1 cellular context compared by ENCODE assay signal in the genomic region with DNA sequence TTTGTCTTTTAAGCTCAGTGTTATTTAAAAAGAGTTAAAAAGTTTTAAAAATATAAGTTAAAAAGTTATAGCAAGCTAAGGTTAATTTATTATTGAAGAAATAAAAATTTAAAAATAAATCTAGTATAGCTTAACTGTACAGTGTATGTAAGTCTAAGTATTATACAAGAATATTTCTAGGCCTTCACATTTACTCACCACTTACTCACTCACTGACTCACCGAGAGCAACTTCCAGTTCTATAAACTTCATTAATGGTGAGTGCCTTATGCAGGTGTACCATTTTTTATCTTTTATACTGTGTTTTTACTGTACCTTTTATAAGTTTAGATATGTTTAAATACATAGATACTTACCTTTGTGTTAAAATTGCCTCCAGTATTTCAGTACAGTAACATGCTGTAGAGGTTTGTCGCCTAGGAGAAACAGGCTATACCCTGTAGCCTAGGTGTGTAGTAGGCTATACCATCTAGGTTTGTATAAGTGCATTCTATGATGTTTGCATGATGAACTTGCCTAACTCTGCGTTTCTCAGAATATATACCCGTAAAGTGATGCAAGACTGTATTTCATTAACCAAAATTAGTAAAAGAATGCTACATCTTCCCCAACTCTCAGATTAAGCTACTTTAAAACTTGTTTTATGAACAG.
TF ChIP-seq lines count a peak whose summit lies in the region.

No MANE protein-coding gene starts in this region.

TF ChIP-seq in IMR-90, 13 proteins besides CTCF, POLR2A, EP300 and RAD21:
- TF ChIP-seq FOS (IDR thresholded peaks at IDR 0.05; ENCODE audit: low read depth, low read length) (peak; percentile 49; the same call in 1 of the 2 replicates), RCOR1 (IDR thresholded peaks at IDR 0.05; ENCODE audit: insufficient replicate concordance, low read length) (no peak), NFE2L2 (IDR thresholded peaks at IDR 0.05; ENCODE audit: low read depth, low read length) (no peak)
